ENCODE assay signal across 8 cellular contexts in genomic region chr11:57335343-57336110, GRCh38. TPM values are rescaled to one million over a fixed set of nuclear protein-coding genes. Genes with fewer than 3 reads are reported as not detected.
DNase-seq lines count a peak whose midpoint lies in the region; ATAC-seq, FAIRE-seq and TF ChIP-seq lines count a peak whose summit lies in the region.

Gene SSRP1 (minus strand): TSS chr11:57335892. CDS start chr11:57335121, 771 bp downstream.

- peak within 1 kb of the TSS; percentile 76 to 96 (median 90) for H3K27ac ChIP-seq in spleen

- in situ Hi-C loops in ACHN (cut with HindIII; ENCODE audit: low pct_ligation_motif_present, low pct_unique_long_range_greater_than_20kb, low sequenced_read_pairs): no loop called here

- CTCF ChIA-PET in WTC11 (lab: Charles Lee): interaction anchor here (0.6 to 2.7 kb wide), 5 partner anchors 10 to 230 kb away, joined by 3 to 23 read pairs (median 5); partner anchors contain the start of genes RTN4RL2 and TNKS1BP1

- peak; percentile 99 for ATAC-seq in GM18867 (IDR thresholded peaks at IDR 0.05; ENCODE audit: unreplicated experiment)
- peak; percentile 99 for ATAC-seq in HG03095 (IDR thresholded peaks at IDR 0.05; ENCODE audit: unreplicated experiment)
- peak; percentile 94 for ATAC-seq in WTC11

- FAIRE-seq in bronchial epithelial cell (lab: Jason Lieb, UNC): no peak

- WGBS in spleen, 5 donors: 0 to 1% (median 0%) methylated on average over 22 to 68 of the region's 69 CpGs

- peak in 1 of 3 donors; percentile 46 for TF ChIP-seq POLR2A in spleen (IDR thresholded peaks at IDR 0.05)

- POLR2A ChIA-PET in WTC11 (lab: Charles Lee): interaction anchor here (1.1 to 1.4 kb wide), 2 partner anchors 10 to 24 kb away, joined by 5 to 13 read pairs; partner anchors contain the start of gene TNKS1BP1

- H3K9me3 Mint-ChIP-seq in WTC11: no peaks in the 10 kb centered on the region

- H3K27me3 ChIP-seq in bronchial epithelial cell (ENCODE audit: control insufficient read depth, insufficient read depth, low read length) (no peaks in the 10 kb centered on the region), spleen (replicated peaks in 1 of 7) (no peaks in the 10 kb centered on the region)

- peaks cover 0 to 35% (median 22%) of the 10 kb centered on the region in 6 donors for H3K4me1 ChIP-seq in spleen

- no peaks in the 10 kb centered on the region for H3K9me3 ChIP-seq in spleen

- H3K27me3 Mint-ChIP-seq in WTC11 (ENCODE audit: low read depth): peaks cover 11% of the 10 kb centered on the region

- intact Hi-C loops in spleen (cut with DNase I; ENCODE audit: low total_unique reads): no loop called here

- H3K4me1 Mint-ChIP-seq in WTC11: peaks cover 47% of the 10 kb centered on the region

- H3K4me3 ChIP-seq in bronchial epithelial cell (ENCODE audit: low read depth, low read length) (peak within 1 kb of the TSS; percentile 74), spleen (peak within 1 kb of the TSS; percentile 63 to 97 (median 78))

- peak within 1 kb of the TSS; percentile 96 for H3K27ac Mint-ChIP-seq in WTC11

- no peak for TF ChIP-seq CTCF in WTC11 (IDR thresholded peaks at IDR 0.05)
- TF ChIP-seq CTCF in bronchial epithelial cell (IDR thresholded peaks at IDR 0.05; ENCODE audit: insufficient read depth, low read length, severe bottlenecking): peak; percentile 25
- no peak for TF ChIP-seq CTCF in spleen (IDR thresholded peaks at IDR 0.05 in 8 of 11, conservative IDR thresholded peaks at IDR 0.05 in 3 of 11)

- H3K36me3 Mint-ChIP-seq in WTC11: peaks cover 41% of the 10 kb centered on the region

- H3K36me3 ChIP-seq in bronchial epithelial cell (ENCODE audit: control insufficient read depth, insufficient read depth, low read length) (peaks cover 19% of the 10 kb centered on the region), spleen (peaks cover 0 to 40% (median 29%) of the 10 kb centered on the region in 6 donors)

- DNase-seq in ACHN (peak; percentile 83), NCI-H2171 (lab: John Stamatoyannopoulos, UW) (peak; percentile 96), WTC11 (ENCODE audit: low spot score) (peak; percentile 79), bronchial epithelial cell (ENCODE audit: low read depth) (peak; percentile 61), inferior parietal cortex (ENCODE audit: extremely low spot score) (peak; percentile 87), spleen (peak; percentile 98)

- H3K4me3 Mint-ChIP-seq in WTC11: peak within 1 kb of the TSS; percentile 94

TF ChIP-seq in WTC11, 78 proteins besides CTCF, POLR2A, EP300 and RAD21 (continues in another document):
- no peak for TF ChIP-seq ZNF532 (CRISPR knock-in tag; IDR thresholded peaks at IDR 0.05; ENCODE audit: borderline replicate concordance)
- TF ChIP-seq NFATC4 (CRISPR knock-in tag; IDR thresholded peaks at IDR 0.05): no peak
- TF ChIP-seq ATF6 (CRISPR knock-in tag; IDR thresholded peaks at IDR 0.05): no peak
- peak; percentile 47; the same call in 1 of the 2 replicates for TF ChIP-seq FOXP4 (CRISPR knock-in tag; IDR thresholded peaks at IDR 0.05)
- no peak for TF ChIP-seq PRDM15 (CRISPR knock-in tag; IDR thresholded peaks at IDR 0.05)
- TF ChIP-seq FOXK1 (CRISPR knock-in tag; IDR thresholded peaks at IDR 0.05): peak; percentile 48; the same call in 1 of the 2 replicates

RNA-seq across cellular contexts. Expression of gene SSRP1, which starts in this region (rescaled TPM):
- 218 to 228 TPM (median 223 TPM) in 3 replicates for total RNA-seq in WTC11 (2021)
- 96.6 and 100 TPM in 2 replicates for total RNA-seq in bronchial epithelial cell
- total RNA-seq in spleen: 10 to 100 TPM; 41.9 to 67.1 (median 53.1) TPM
- 10 to 100 TPM; 35.5 to 52.0 (median 42.6) TPM for polyA plus RNA-seq in spleen

Comparison
In these comparisons a context has a peak if more than half of its experiments do, and no peak if none do; other contexts are left out.
1. Peak in every context shown above with its lines: DNase-seq, ATAC-seq, H3K4me3 ChIP-seq and H3K27ac ChIP-seq.